ENCODE assay signal across 3 cellular contexts in genomic region chr7:107989618-107990373, GRCh38.
TF ChIP-seq lines count a peak whose summit lies in the region.

No MANE protein-coding gene starts in this region.

TF ChIP-seq in IMR-90, 13 proteins besides CTCF, POLR2A, EP300 and RAD21:
- TF ChIP-seq BHLHE40 (IDR thresholded peaks at IDR 0.05; ENCODE audit: low read depth, low read length) (no peak), MAFK (IDR thresholded peaks at IDR 0.05; ENCODE audit: low read depth, low read length) (no peak), SMC3 (IDR thresholded peaks at IDR 0.05; ENCODE audit: low read depth, low read length) (no peak), USF2 (IDR thresholded peaks at IDR 0.05; ENCODE audit: low read depth, low read length) (no peak), MAZ (IDR thresholded peaks at IDR 0.05; ENCODE audit: borderline replicate concordance, low read depth, low read length) (no peak)
- TF ChIP-seq, protein P1, sequence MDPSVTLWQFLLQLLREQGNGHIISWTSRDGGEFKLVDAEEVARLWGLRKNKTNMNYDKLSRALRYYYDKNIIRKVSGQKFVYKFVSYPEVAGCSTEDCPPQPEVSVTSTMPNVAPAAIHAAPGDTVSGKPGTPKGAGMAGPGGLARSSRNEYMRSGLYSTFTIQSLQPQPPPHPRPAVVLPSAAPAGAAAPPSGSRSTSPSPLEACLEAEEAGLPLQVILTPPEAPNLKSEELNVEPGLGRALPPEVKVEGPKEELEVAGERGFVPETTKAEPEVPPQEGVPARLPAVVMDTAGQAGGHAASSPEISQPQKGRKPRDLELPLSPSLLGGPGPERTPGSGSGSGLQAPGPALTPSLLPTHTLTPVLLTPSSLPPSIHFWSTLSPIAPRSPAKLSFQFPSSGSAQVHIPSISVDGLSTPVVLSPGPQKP (IDR thresholded peaks at IDR 0.05; ENCODE audit: borderline replicate concordance, low read depth, low read length): no peak

TF ChIP-seq in endothelial cell of umbilical vein, 7 proteins besides CTCF, POLR2A, EP300 and RAD21:
- no peak for TF ChIP-seq POLR2AphosphoS5 (IDR thresholded peaks at IDR 0.05; ENCODE audit: insufficient read depth, low read depth, low read length)
- TF ChIP-seq EZH2 (IDR thresholded peaks at IDR 0.05; ENCODE audit: borderline replicate concordance, low read depth, low read length, severe bottlenecking): no peak
- TF ChIP-seq MYC (IDR thresholded peaks at IDR 0.05; ENCODE audit: low read depth, low read length): no peak
- peak; percentile 62 for TF ChIP-seq FOS (IDR thresholded peaks at IDR 0.05; ENCODE audit: borderline replicate concordance, insufficient read depth, low read length)
TF ChIP-seq in endothelial cell of umbilical vein: peak in this region for 1.

TF ChIP-seq in neural cell, 6 proteins besides CTCF, POLR2A, EP300 and RAD21:
- TF ChIP-seq, protein P2, sequence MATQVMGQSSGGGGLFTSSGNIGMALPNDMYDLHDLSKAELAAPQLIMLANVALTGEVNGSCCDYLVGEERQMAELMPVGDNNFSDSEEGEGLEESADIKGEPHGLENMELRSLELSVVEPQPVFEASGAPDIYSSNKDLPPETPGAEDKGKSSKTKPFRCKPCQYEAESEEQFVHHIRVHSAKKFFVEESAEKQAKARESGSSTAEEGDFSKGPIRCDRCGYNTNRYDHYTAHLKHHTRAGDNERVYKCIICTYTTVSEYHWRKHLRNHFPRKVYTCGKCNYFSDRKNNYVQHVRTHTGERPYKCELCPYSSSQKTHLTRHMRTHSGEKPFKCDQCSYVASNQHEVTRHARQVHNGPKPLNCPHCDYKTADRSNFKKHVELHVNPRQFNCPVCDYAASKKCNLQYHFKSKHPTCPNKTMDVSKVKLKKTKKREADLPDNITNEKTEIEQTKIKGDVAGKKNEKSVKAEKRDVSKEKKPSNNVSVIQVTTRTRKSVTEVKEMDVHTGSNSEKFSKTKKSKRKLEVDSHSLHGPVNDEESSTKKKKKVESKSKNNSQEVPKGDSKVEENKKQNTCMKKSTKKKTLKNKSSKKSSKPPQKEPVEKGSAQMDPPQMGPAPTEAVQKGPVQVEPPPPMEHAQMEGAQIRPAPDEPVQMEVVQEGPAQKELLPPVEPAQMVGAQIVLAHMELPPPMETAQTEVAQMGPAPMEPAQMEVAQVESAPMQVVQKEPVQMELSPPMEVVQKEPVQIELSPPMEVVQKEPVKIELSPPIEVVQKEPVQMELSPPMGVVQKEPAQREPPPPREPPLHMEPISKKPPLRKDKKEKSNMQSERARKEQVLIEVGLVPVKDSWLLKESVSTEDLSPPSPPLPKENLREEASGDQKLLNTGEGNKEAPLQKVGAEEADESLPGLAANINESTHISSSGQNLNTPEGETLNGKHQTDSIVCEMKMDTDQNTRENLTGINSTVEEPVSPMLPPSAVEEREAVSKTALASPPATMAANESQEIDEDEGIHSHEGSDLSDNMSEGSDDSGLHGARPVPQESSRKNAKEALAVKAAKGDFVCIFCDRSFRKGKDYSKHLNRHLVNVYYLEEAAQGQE (IDR thresholded peaks at IDR 0.05; ENCODE audit: borderline replicate concordance): no peak
- peak; percentile 30 for TF ChIP-seq MXI1 (conservative IDR thresholded peaks at IDR 0.05; ENCODE audit: poor library complexity, severe bottlenecking)
